22 cellular contexts compared by ENCODE assay signal in genomic region chr22:38479096-38479840, GRCh38. TPM values are rescaled to one million over a fixed set of nuclear protein-coding genes. Genes with fewer than 3 reads are reported as not detected.
DNase-seq lines count a peak whose midpoint lies in the region; ATAC-seq and TF ChIP-seq lines count a peak whose summit lies in the region.
"Had no signal": no experiment of that assay in that cellular context is flagged by ENCODE, and none has a peak within 500 bp of the region (broad histone marks: within the 10 kb centered on the region; RNA-seq: fewer than 3 reads in every experiment).

No MANE protein-coding gene starts in this region.

- H3K9ac ChIP-seq in endodermal cell (ENCODE audit: extremely low read depth, low read length, poor library complexity, severe bottlenecking), result no peak overlapping the region
- H3K9ac ChIP-seq: BLaER1 treated with 17β-estradiol and CSF1 and Interleukin-3, amounts not matched to agents 10 nM and 100 nM had no signal

- 81 to 100% methylated on average over 2 to 7 of the region's 7 CpGs for WGBS in endodermal cell (ENCODE audit: insufficient coverage in 1 of 2, insufficient read length in 1 of 2), 2 experiments
- WGBS in ovary, 3 donors, result 77 to 83% (median 77%) methylated on average over 7 of the region's 7 CpGs

- H3K4me1 ChIP-seq in CD8-positive, alpha-beta T cell (ENCODE audit: insufficient read depth, low read length), result no peaks in the 10 kb centered on the region
- H3K4me1 ChIP-seq in endodermal cell (ENCODE audit: control insufficient read depth, insufficient read depth, low read length) (no peaks in the 10 kb centered on the region), ovary (ENCODE audit: insufficient read depth) (no peaks in the 10 kb centered on the region)
- H3K4me1 ChIP-seq: HAP-1, stomach had no signal

- no peak for TF ChIP-seq POLR2A in ovary (IDR thresholded peaks at IDR 0.05)

- H3K4me1 Mint-ChIP-seq in CD8-positive, alpha-beta T cell (ENCODE audit: low read depth), result peaks cover 19% of the 10 kb centered on the region
- H3K4me1 Mint-ChIP-seq in HFFc6 (ENCODE audit: low read depth) (peaks cover 39% of the 10 kb centered on the region), endodermal cell (peaks cover 10% of the 10 kb centered on the region), nephron progenitor cell (peaks cover 3% of the 10 kb centered on the region)

- no peak for DNase-seq in CD8-positive, alpha-beta T cell
- DNase-seq in HFFc6, result no peak
- DNase-seq in endodermal cell, result no peak
- DNase-seq in nephron progenitor cell, result no peak
- no peak for DNase-seq in ovary
- DNase-seq in activated CD4-positive, alpha-beta T cell treated with anti-CD3 and anti-CD28 coated beads, Interleukin-2, amount 50 U/mL, for 1 hour, result no peak
- no peak for DNase-seq in AG08395 (ENCODE audit: low spot score)
- no peak for DNase-seq in activated gamma-delta T cell (lab: John Stamatoyannopoulos, UW)
- DNase-seq: activated CD4-positive, alpha-beta memory T cell treated with anti-CD3 and anti-CD28 coated beads, Interleukin-2, amount 10 ng/mL, durations not matched to agents 7 days and 5 days; anterior cingulate cortex; dermis blood vessel endothelial cell; EL; KBM-7; NCI-H1105; NK-92 treated with Interleukin-12 subunit alpha and Interleukin-12 subunit beta, amount 100 ng/mL, for 24 hours; nucleus accumbens; stomach had no signal

- CTCF ChIA-PET in CD8-positive, alpha-beta T cell (lab: Charles Lee), result interaction anchor here (0.5 kb wide), 1 partner anchor 10 kb away, joined by 4 read pairs; no protein-coding TSS in a partner anchor

- peaks cover 19% of the 10 kb centered on the region for H3K36me3 ChIP-seq in CD8-positive, alpha-beta T cell (ENCODE audit: insufficient read depth, low read length)
- H3K36me3 ChIP-seq in endodermal cell (ENCODE audit: control insufficient read depth, insufficient read depth, low read length), result peaks cover 47% of the 10 kb centered on the region
- H3K36me3 ChIP-seq in ovary, result no peaks in the 10 kb centered on the region

- H3K27me3 ChIP-seq in CD8-positive, alpha-beta T cell (ENCODE audit: insufficient read depth, low read length), result no peaks in the 10 kb centered on the region
- H3K27me3 ChIP-seq in endodermal cell (ENCODE audit: control insufficient read depth, insufficient read depth, low read length, poor library complexity, severe bottlenecking) (no peaks in the 10 kb centered on the region), ovary (no peaks in the 10 kb centered on the region)
- H3K27me3 ChIP-seq: BLaER1 treated with 17β-estradiol and CSF1 and Interleukin-3, amounts not matched to agents 10 nM and 100 nM; stomach had no signal

- H3K27me3 Mint-ChIP-seq in CD8-positive, alpha-beta T cell (ENCODE audit: low read depth), result no peaks in the 10 kb centered on the region
- H3K27me3 Mint-ChIP-seq in HFFc6 (ENCODE audit: insufficient read depth) (peaks cover 2% of the 10 kb centered on the region), endodermal cell (ENCODE audit: insufficient read depth) (no peaks in the 10 kb centered on the region), nephron progenitor cell (ENCODE audit: low read depth, poor library complexity) (no peaks in the 10 kb centered on the region)
- H3K27me3 Mint-ChIP-seq: activated T-helper 17 cell treated with anti-CD3 and anti-CD28 coated beads, Interleukin-2, amount 50 U/mL, for 72 hours had no signal

- H3K36me3 Mint-ChIP-seq in CD8-positive, alpha-beta T cell, result peaks cover 34% of the 10 kb centered on the region
- peaks cover 49% of the 10 kb centered on the region for H3K36me3 Mint-ChIP-seq in HFFc6 (ENCODE audit: low read depth)
- H3K36me3 Mint-ChIP-seq in endodermal cell (ENCODE audit: low read depth), result peaks cover 34% of the 10 kb centered on the region
- peaks cover 34% of the 10 kb centered on the region for H3K36me3 Mint-ChIP-seq in nephron progenitor cell (ENCODE audit: low read depth)

- TF ChIP-seq EP300 in ovary (IDR thresholded peaks at IDR 0.05), result no peak

- H3K4me3 Mint-ChIP-seq in CD8-positive, alpha-beta T cell, result no peak overlapping the region
- H3K4me3 Mint-ChIP-seq in HFFc6 (0 out of 2 replicates have a peak overlapping the region, but pooled peaks have one; percentile 13), endodermal cell (no peak overlapping the region), nephron progenitor cell (no peak overlapping the region)
- H3K4me3 Mint-ChIP-seq: activated CD4-positive, alpha-beta memory T cell treated with anti-CD3 and anti-CD28 coated beads, Interleukin-2, amount 10 ng/mL, durations not matched to agents 7 days and 5 days; activated T-helper 17 cell treated with anti-CD3 and anti-CD28 coated beads, Interleukin-2, amount 50 U/mL, for 72 hours had no signal

- no peak for TF ChIP-seq CTCF in CD8-positive, alpha-beta T cell (IDR thresholded peaks at IDR 0.05)
- TF ChIP-seq CTCF in HFFc6 (IDR thresholded peaks at IDR 0.05), result no peak
- no peak for TF ChIP-seq CTCF in endodermal cell (conservative IDR thresholded peaks at IDR 0.05)
- TF ChIP-seq CTCF in nephron progenitor cell (IDR thresholded peaks at IDR 0.05), result no peak
- TF ChIP-seq CTCF in ovary (IDR thresholded peaks at IDR 0.05), result no peak

- no peak for ATAC-seq in CD8-positive, alpha-beta T cell
- ATAC-seq: activated T-helper 17 cell treated with anti-CD3 and anti-CD28 coated beads, Interleukin-2, amount 50 U/mL, for 72 hours had no signal

- peak overlapping the region; percentile 13 for H3K27ac Mint-ChIP-seq in CD8-positive, alpha-beta T cell
- peak overlapping the region; percentile 49; the same call in 1 of the 2 replicates for H3K27ac Mint-ChIP-seq in HFFc6
- peak overlapping the region; percentile 39 for H3K27ac Mint-ChIP-seq in endodermal cell
- peak overlapping the region; percentile 57 for H3K27ac Mint-ChIP-seq in nephron progenitor cell
- H3K27ac Mint-ChIP-seq: activated CD4-positive, alpha-beta memory T cell treated with anti-CD3 and anti-CD28 coated beads, Interleukin-2, amount 10 ng/mL, durations not matched to agents 7 days and 5 days; activated T-helper 17 cell treated with anti-CD3 and anti-CD28 coated beads, Interleukin-2, amount 50 U/mL, for 72 hours had no signal

- H3K4me3 ChIP-seq in CD8-positive, alpha-beta T cell (ENCODE audit: low read depth, low read length), result no peak overlapping the region
- H3K4me3 ChIP-seq in endodermal cell (ENCODE audit: low read length) (no peak overlapping the region), ovary (no peak overlapping the region)
- H3K4me3 ChIP-seq: BLaER1 treated with 17β-estradiol and CSF1 and Interleukin-3, amounts not matched to agents 10 nM and 100 nM; HAP-1; stomach had no signal

- intact Hi-C loops in CD8-positive, alpha-beta T cell (cut with DNase I, micrococcal nuclease), result no loop called here
- intact Hi-C loops in ovary (cut with DNase I), result no loop called here

- no peak overlapping the region for H3K27ac ChIP-seq in CD8-positive, alpha-beta T cell (ENCODE audit: low read depth, low read length)
- H3K27ac ChIP-seq in endodermal cell (ENCODE audit: low read depth, low read length) (no peak overlapping the region), ovary (no peak overlapping the region)
- H3K27ac ChIP-seq: BLaER1 treated with 17β-estradiol and CSF1 and Interleukin-3, amounts not matched to agents 10 nM and 100 nM; stomach had no signal

- POLR2A ChIA-PET in CD8-positive, alpha-beta T cell (lab: Charles Lee), result no interaction called here

- H3K9me3 ChIP-seq in CD8-positive, alpha-beta T cell (ENCODE audit: low read length), result no peaks in the 10 kb centered on the region
- no peaks in the 10 kb centered on the region for H3K9me3 ChIP-seq in endodermal cell (ENCODE audit: control insufficient read depth, low read length)
- H3K9me3 ChIP-seq in ovary, result no peaks in the 10 kb centered on the region
- H3K9me3 ChIP-seq: BLaER1 treated with 17β-estradiol and CSF1 and Interleukin-3, amounts not matched to agents 10 nM and 100 nM; HAP-1; stomach had no signal

- no peaks in the 10 kb centered on the region for H3K9me3 Mint-ChIP-seq in CD8-positive, alpha-beta T cell
- no peaks in the 10 kb centered on the region for H3K9me3 Mint-ChIP-seq in HFFc6
- no peaks in the 10 kb centered on the region for H3K9me3 Mint-ChIP-seq in endodermal cell
- no peaks in the 10 kb centered on the region for H3K9me3 Mint-ChIP-seq in nephron progenitor cell
- H3K9me3 Mint-ChIP-seq: activated CD4-positive, alpha-beta memory T cell treated with anti-CD3 and anti-CD28 coated beads, Interleukin-2, amount 10 ng/mL, durations not matched to agents 7 days and 5 days; activated T-helper 17 cell treated with anti-CD3 and anti-CD28 coated beads, Interleukin-2, amount 50 U/mL, for 72 hours had no signal

RNA-seq across cellular contexts. Expression of gene KDELR3, which starts 11.4 kb away (rescaled TPM):
- total RNA-seq in CD8-positive, alpha-beta T cell, result not detected
- total RNA-seq in HFFc6 (2021; fragmentation: NEBNext Ultra II Directional; extraction: Animal tissue kit (Norgen Biotek cat#: 25700)), result 100 to 1,000 TPM; 138 to 187 (median 172) TPM
- total RNA-seq in endodermal cell, result 10 to 100 TPM; 11.4 to 14.9 TPM
- 14.6 TPM for polyA plus RNA-seq in endodermal cell (2013, experiment 1 of 2)
- polyA plus RNA-seq in endodermal cell (2013, experiment 2 of 2), result 14.8 TPM
- total RNA-seq in ovary, result 1 to 10 TPM in 6 of 7 donors, under 1 TPM in 1; 0.81 to 8.3 (median 2.3) TPM
- 10 to 100 TPM in 1 of 2 donors, 1 to 10 TPM in 1; 2.4 to 26.9 TPM for polyA plus RNA-seq in ovary

RNA-seq across cellular contexts. Expression of gene KCNJ4, which starts 24.3 kb away (rescaled TPM):
- total RNA-seq in CD8-positive, alpha-beta T cell, result not detected
- not detected for total RNA-seq in HFFc6 (2021; fragmentation: NEBNext Ultra II Directional; extraction: Animal tissue kit (Norgen Biotek cat#: 25700))
- 1 to 10 TPM in 1 of 2 donors, under 1 TPM in 1; 0.37 to 1.4 TPM for total RNA-seq in endodermal cell
- 5.8 TPM for polyA plus RNA-seq in endodermal cell (2013, experiment 1 of 2)
- polyA plus RNA-seq in endodermal cell (2013, experiment 2 of 2), result 6.0 TPM
- under 1 TPM in 1 of 7 donors, not detected in 6; 0.62 TPM for total RNA-seq in ovary
- under 1 TPM in 1 of 2 donors, not detected in 1; 0.02 TPM for polyA plus RNA-seq in ovary
- total RNA-seq: activated CD4-positive, alpha-beta memory T cell treated with anti-CD3 and anti-CD28 coated beads, Interleukin-2, amount 10 ng/mL, durations not matched to agents 7 days and 5 days; activated T-helper 17 cell treated with anti-CD3 and anti-CD28 coated beads, Interleukin-2, amount 50 U/mL, for 72 hours; dermis blood vessel endothelial cell; fibroblast of lung; lung microvascular endothelial cell; stomach had no signal
- polyA plus RNA-seq: fibroblast of lung, stomach had no signal

RNA-seq across cellular contexts. Expression of gene DDX17, which starts 26.8 kb away (rescaled TPM):
- total RNA-seq in CD8-positive, alpha-beta T cell, result 100 to 1,000 TPM; 348 to 386 TPM
- 100 to 1,000 TPM; 211 to 246 (median 220) TPM for total RNA-seq in HFFc6 (2021; fragmentation: NEBNext Ultra II Directional; extraction: Animal tissue kit (Norgen Biotek cat#: 25700))
- total RNA-seq in endodermal cell (100 to 1,000 TPM; 507 to 621 TPM), ovary (100 to 1,000 TPM; 435 to 602 (median 515) TPM)
- 386 TPM for polyA plus RNA-seq in endodermal cell (2013, experiment 1 of 2)
- 344 TPM for polyA plus RNA-seq in endodermal cell (2013, experiment 2 of 2)
- 100 to 1,000 TPM; 215 to 412 TPM for polyA plus RNA-seq in ovary

Comparison
In these comparisons a context has a peak if more than half of its experiments do, and no peak if none do; other contexts are left out.
1. RNA of gene KDELR3, which starts 11.4 kb away (total RNA-seq): 138 to 187 TPM in HFFc6; 11.4 to 14.9 TPM in endodermal cell, 0.81 to 8.3 TPM in ovary and not detected in CD8-positive, alpha-beta T cell; every median in the first group is over 4 times any median in the second.
2. Peak in every context shown above with its lines, with median percentiles within 50 percentile points of each other: H3K27ac Mint-ChIP-seq.